In the genomic region with DNA sequence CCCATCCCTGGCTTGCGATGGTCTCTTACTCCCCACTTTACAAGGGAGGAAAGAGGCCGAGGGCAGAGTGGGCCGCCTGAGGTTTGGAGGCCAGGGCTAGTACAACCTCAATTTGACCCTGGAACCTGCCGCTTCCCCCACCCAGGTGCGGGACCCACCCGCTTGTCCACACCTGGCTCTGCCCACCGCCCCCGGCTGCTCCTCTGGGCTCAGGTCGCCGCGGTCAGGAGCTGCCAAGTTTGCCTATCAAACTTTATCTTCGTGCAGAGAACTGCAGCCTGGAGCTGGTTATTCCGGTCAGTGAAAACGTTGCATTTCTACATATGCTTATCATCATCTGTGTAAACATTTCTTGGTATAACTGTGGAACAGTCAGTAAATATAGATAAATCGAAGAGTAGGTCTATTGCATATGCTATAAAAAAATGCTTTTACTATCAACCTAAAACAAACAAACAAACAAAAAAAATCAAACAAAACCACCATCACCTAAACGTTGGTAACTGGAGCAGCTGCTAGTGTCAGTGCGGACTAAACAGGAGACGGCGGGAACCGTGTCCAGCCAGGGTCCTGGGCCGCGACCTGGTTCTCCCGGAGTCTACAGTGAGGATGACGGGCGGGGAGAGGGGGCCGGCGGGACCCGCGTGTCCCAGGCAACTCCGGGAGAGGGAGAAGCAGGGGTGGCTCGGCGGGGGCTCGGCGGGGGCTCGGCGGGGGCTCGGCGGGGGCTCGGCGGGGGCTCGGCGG, we compare ENCODE assay signal across 8 cellular contexts. TPM values are rescaled to one million over a fixed set of nuclear protein-coding genes. Genes with fewer than 3 reads are reported as not detected.
DNase-seq lines count a peak whose midpoint lies in the region; ATAC-seq, FAIRE-seq and TF ChIP-seq lines count a peak whose summit lies in the region.

No MANE protein-coding gene starts in this region.

- H3K4me3 Mint-ChIP-seq in brain = peak overlapping the region; percentile 94 to 99 (median 95)

- FAIRE-seq in islet of Langerhans (lab: Jason Lieb, UNC) = peak; percentile 36

- H3K27me3 Mint-ChIP-seq in brain = peaks cover 24% of the 10 kb centered on the region

- no peaks in the 10 kb centered on the region for H3K36me3 Mint-ChIP-seq in brain

- no peaks in the 10 kb centered on the region for H3K9me3 Mint-ChIP-seq in brain

- peak; percentile 5 for ATAC-seq in stimulated activated naive CD8-positive, alpha-beta T cell treated with anti-CD3 and anti-CD28 coated beads, Interleukin-15, Interleukin-2, amounts not matched to agents 100 U/mL and 50 U/mL, for 24 hours
- ATAC-seq in HG03025 (IDR thresholded peaks at IDR 0.05; ENCODE audit: low FRiP score, unreplicated experiment) (no peak), GM18909 (IDR thresholded peaks at IDR 0.05; ENCODE audit: poor library complexity, unreplicated experiment) (no peak)

- H3K27ac Mint-ChIP-seq in brain = peak overlapping the region; percentile 95 to 98 (median 96)

- H3K4me1 Mint-ChIP-seq in brain = peaks cover 28% of the 10 kb centered on the region

- TF ChIP-seq CTCF in brain (conservative IDR thresholded peaks at IDR 0.05) = no peak

- DNase-seq in ELR (ENCODE audit: low read depth) (peak; percentile 19), NCI-H1105 (lab: John Stamatoyannopoulos, UW) (peak; percentile 28), NK-92 (lab: John Stamatoyannopoulos, UW; ENCODE audit: unreplicated experiment) (no peak)
- DNase-seq in stimulated activated naive CD8-positive, alpha-beta T cell treated with anti-CD3 and anti-CD28 coated beads, Interleukin-15, Interleukin-2, amounts not matched to agents 100 U/mL and 50 U/mL, for 24 hours = no peak

RNA-seq across cellular contexts. Expression of a gene that starts 0.9 kb away (rescaled TPM):
- 10.9 TPM for polyA plus RNA-seq in brain (ENCODE audit: insufficient read depth, low read depth, low replicate concordance)

Comparison
In these comparisons a context has a peak if more than half of its experiments do, and no peak if none do; other contexts are left out.
1. DNase-seq: peak in ELR (single experiment) and NCI-H1105 (single experiment); none in stimulated activated naive CD8-positive, alpha-beta T cell treated with anti-CD3 and anti-CD28 coated beads, Interleukin-15, Interleukin-2, amounts not matched to agents 100 U/mL and 50 U/mL, for 24 hours (single experiment) and NK-92 (single experiment).